1 cellular context compared by ENCODE assay signal in genomic region chr3:46559030-46559704, GRCh38.
TF ChIP-seq lines count a peak whose summit lies in the region.

No MANE protein-coding gene starts in this region.

TF ChIP-seq in GM12878, 131 proteins besides CTCF, POLR2A, EP300 and RAD21:
- TF ChIP-seq MTA3 (IDR thresholded peaks at IDR 0.05; ENCODE audit: borderline replicate concordance, low read length) (no peak), TARDBP (IDR thresholded peaks at IDR 0.05; ENCODE audit: borderline replicate concordance) (no peak), YBX1 (IDR thresholded peaks at IDR 0.05) (no peak), KLF5 (IDR thresholded peaks at IDR 0.05; ENCODE audit: partially characterized antibody) (no peak), CEBPB (IDR thresholded peaks at IDR 0.05; ENCODE audit: borderline replicate concordance in 1 of 2, low read depth in 2 of 2, low read length in 2 of 2) (no peak), ZNF592 (IDR thresholded peaks at IDR 0.05) (no peak), KAT2A (conservative IDR thresholded peaks at IDR 0.05; ENCODE audit: control insufficient read depth, low read depth, low read length) (no peak), BACH1 (IDR thresholded peaks at IDR 0.05; ENCODE audit: borderline replicate concordance) (no peak), TCF3 (IDR thresholded peaks at IDR 0.05; ENCODE audit: borderline replicate concordance, insufficient read depth, low read depth, low read length) (no peak), NFXL1 (IDR thresholded peaks at IDR 0.05; ENCODE audit: borderline replicate concordance) (no peak), STAT3 (IDR thresholded peaks at IDR 0.05; ENCODE audit: low read depth, low read length) (no peak), POU2F2 (IDR thresholded peaks at IDR 0.05; ENCODE audit: borderline replicate concordance, low read depth, low read length) (no peak), SMC3 (IDR thresholded peaks at IDR 0.05; ENCODE audit: borderline replicate concordance, low read length) (no peak), PML (IDR thresholded peaks at IDR 0.05; ENCODE audit: low read length) (no peak), ZNF217 (IDR thresholded peaks at IDR 0.05) (no peak), BCL11A (IDR thresholded peaks at IDR 0.05; ENCODE audit: low read depth, low read length) (no peak), IRF4 (IDR thresholded peaks at IDR 0.05; ENCODE audit: low read depth, low read length) (no peak)
- TF ChIP-seq, protein P1, sequence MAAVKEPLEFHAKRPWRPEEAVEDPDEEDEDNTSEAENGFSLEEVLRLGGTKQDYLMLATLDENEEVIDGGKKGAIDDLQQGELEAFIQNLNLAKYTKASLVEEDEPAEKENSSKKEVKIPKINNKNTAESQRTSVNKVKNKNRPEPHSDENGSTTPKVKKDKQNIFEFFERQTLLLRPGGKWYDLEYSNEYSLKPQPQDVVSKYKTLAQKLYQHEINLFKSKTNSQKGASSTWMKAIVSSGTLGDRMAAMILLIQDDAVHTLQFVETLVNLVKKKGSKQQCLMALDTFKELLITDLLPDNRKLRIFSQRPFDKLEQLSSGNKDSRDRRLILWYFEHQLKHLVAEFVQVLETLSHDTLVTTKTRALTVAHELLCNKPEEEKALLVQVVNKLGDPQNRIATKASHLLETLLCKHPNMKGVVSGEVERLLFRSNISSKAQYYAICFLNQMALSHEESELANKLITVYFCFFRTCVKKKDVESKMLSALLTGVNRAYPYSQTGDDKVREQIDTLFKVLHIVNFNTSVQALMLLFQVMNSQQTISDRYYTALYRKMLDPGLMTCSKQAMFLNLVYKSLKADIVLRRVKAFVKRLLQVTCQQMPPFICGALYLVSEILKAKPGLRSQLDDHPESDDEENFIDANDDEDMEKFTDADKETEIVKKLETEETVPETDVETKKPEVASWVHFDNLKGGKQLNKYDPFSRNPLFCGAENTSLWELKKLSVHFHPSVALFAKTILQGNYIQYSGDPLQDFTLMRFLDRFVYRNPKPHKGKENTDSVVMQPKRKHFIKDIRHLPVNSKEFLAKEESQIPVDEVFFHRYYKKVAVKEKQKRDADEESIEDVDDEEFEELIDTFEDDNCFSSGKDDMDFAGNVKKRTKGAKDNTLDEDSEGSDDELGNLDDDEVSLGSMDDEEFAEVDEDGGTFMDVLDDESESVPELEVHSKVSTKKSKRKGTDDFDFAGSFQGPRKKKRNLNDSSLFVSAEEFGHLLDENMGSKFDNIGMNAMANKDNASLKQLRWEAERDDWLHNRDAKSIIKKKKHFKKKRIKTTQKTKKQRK (IDR thresholded peaks at IDR 0.05; ENCODE audit: low read depth, low read length) = no peak
- TF ChIP-seq, protein P2, sequence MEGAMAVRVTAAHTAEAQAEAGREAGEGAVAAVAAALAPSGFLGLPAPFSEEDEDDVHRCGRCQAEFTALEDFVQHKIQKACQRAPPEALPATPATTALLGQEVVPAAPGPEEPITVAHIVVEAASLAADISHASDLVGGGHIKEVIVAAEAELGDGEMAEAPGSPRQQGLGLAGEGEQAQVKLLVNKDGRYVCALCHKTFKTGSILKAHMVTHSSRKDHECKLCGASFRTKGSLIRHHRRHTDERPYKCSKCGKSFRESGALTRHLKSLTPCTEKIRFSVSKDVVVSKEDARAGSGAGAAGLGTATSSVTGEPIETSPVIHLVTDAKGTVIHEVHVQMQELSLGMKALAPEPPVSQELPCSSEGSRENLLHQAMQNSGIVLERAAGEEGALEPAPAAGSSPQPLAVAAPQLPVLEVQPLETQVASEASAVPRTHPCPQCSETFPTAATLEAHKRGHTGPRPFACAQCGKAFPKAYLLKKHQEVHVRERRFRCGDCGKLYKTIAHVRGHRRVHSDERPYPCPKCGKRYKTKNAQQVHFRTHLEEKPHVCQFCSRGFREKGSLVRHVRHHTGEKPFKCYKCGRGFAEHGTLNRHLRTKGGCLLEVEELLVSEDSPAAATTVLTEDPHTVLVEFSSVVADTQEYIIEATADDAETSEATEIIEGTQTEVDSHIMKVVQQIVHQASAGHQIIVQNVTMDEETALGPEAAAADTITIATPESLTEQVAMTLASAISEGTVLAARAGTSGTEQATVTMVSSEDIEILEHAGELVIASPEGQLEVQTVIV (IDR thresholded peaks at IDR 0.05; ENCODE audit: borderline replicate concordance, partially characterized antibody) = no peak
- TF ChIP-seq, protein P3, sequence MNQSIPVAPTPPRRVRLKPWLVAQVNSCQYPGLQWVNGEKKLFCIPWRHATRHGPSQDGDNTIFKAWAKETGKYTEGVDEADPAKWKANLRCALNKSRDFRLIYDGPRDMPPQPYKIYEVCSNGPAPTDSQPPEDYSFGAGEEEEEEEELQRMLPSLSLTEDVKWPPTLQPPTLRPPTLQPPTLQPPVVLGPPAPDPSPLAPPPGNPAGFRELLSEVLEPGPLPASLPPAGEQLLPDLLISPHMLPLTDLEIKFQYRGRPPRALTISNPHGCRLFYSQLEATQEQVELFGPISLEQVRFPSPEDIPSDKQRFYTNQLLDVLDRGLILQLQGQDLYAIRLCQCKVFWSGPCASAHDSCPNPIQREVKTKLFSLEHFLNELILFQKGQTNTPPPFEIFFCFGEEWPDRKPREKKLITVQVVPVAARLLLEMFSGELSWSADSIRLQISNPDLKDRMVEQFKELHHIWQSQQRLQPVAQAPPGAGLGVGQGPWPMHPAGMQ (IDR thresholded peaks at IDR 0.05; ENCODE audit: borderline replicate concordance) = no peak
